22 cellular contexts compared by ENCODE assay signal in the genomic region with DNA sequence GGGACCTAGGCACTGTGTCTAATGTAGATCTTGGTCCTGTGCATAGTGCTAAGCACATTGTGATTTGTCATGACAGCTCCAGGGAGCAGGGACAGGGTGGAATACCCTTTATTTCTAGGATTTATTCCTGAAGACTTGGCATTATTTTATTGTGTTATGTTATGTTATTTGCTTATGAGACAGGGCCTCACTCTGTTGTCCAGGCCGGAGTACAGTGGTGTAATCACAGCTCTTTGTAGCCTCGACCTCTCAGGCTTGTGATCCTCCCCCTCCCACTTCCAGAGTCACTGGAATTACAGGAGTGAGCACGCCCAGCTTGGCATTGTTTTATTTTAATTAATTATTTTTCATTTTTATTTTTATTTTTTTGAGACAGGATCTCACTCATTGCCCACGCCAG. TPM values are rescaled to one million over a fixed set of nuclear protein-coding genes. Genes with fewer than 3 reads are reported as not detected.
A peak's percentile ranks its signal among the peaks of the same experiment; 100 is the strongest.
DNase-seq lines count a peak whose midpoint lies in the region; ATAC-seq, FAIRE-seq and TF ChIP-seq lines count a peak whose summit lies in the region.
"Had no signal": no experiment of that assay in that cellular context is flagged by ENCODE, and none has a peak within 500 bp of the region (broad histone marks: within the 10 kb centered on the region; RNA-seq: fewer than 3 reads in every experiment).

No MANE protein-coding gene starts in this region.

- WGBS in HepG2 (ENCODE audit: low lambda C conversion rate): 2% methylated on average over 4 of the region's 4 CpGs
- 67% methylated on average over 3 of the region's 4 CpGs for WGBS in right lobe of liver (ENCODE audit: insufficient coverage, low coverage, low lambda C conversion rate, missing lambda C conversion rate)
- 54 to 62% methylated on average over 4 of the region's 4 CpGs for WGBS in esophagus squamous epithelium, 2 donors

- CTCF ChIA-PET in HepG2 (lab: Yijun Ruan, JAX; ENCODE audit: low intra/inter-chr PET ratio, low total read pairs): no interaction called here

- H3K4me1 ChIP-seq in HepG2 (ENCODE audit: insufficient read depth, low read length) (peaks cover 57% of the 10 kb centered on the region), right lobe of liver (peaks cover 0 to 9% (median 0%) of the 10 kb centered on the region in 4 donors), esophagus squamous epithelium (peaks cover 4 to 34% (median 8%) of the 10 kb centered on the region in 3 donors), mucosa of rectum (ENCODE audit: control insufficient read depth in 2 of 2, insufficient read depth in 2 of 2, low read length in 2 of 2) (peaks cover 14 to 18% of the 10 kb centered on the region in 2 donors), kidney (ENCODE audit: control insufficient read depth in 1 of 2, insufficient read depth in 1 of 2, low read depth in 1 of 2, low read length in 2 of 2) (peaks cover 0 to 6% of the 10 kb centered on the region in 2 donors)
- H3K4me1 ChIP-seq: Caco-2 had no signal

- peaks cover 4 to 11% of the 10 kb centered on the region in 2 experiments; a peak in 3 of 5 replicates for H3K27me3 ChIP-seq in HepG2 (ENCODE audit: control insufficient read depth in 1 of 2, insufficient read depth in 2 of 2, low read length in 2 of 2)
- no peaks in the 10 kb centered on the region for H3K27me3 ChIP-seq in right lobe of liver
- peaks cover 0 to 1% (median 0%) of the 10 kb centered on the region in 4 donors for H3K27me3 ChIP-seq in esophagus squamous epithelium
- no peaks in the 10 kb centered on the region for H3K27me3 ChIP-seq in mucosa of rectum (ENCODE audit: control insufficient read depth in 2 of 2, insufficient read depth in 2 of 2, low read length in 2 of 2)
- H3K27me3 ChIP-seq: BLaER1 had no signal

- H3K27ac ChIP-seq in HepG2 (ENCODE audit: extremely low read length, insufficient read depth, low read length) (no peak overlapping the region), right lobe of liver (no peak overlapping the region), esophagus squamous epithelium (peak overlapping the region in 3 of 4 donors; percentile 22 to 76 (median 49)), mucosa of rectum (ENCODE audit: low read depth in 2 of 2, low read length in 2 of 2) (peak overlapping the region; percentile 79 to 86), kidney (ENCODE audit: low read depth in 2 of 2, low read length in 2 of 2) (no peak overlapping the region)
- H3K27ac ChIP-seq: 22Rv1, BLaER1, C4-2B had no signal

- FAIRE-seq in HepG2 (lab: Jason Lieb, UNC) (no peak), kidney (lab: Jason Lieb, UNC) (no peak)
- FAIRE-seq: A204.1, G401.6, GM12892, H54 had no signal

- peak overlapping the region; percentile 55 for H3K4me2 ChIP-seq in HepG2 (ENCODE audit: low read depth, low read length)
- H3K4me2 ChIP-seq: BLaER1 had no signal

- no peaks in the 10 kb centered on the region for H4K20me1 ChIP-seq in HepG2 (ENCODE audit: insufficient read depth, low read length)
- H4K20me1 ChIP-seq: BLaER1 had no signal

- TF ChIP-seq EP300 in HepG2 (IDR thresholded peaks at IDR 0.05; ENCODE audit: low read depth in 2 of 2, low read length in 2 of 2) (no peak), HepG2 (CRISPR knock-in tag; IDR thresholded peaks at IDR 0.05; ENCODE audit: borderline replicate concordance) (no peak)

- no peak overlapping the region for H2AFZ ChIP-seq in HepG2 (ENCODE audit: low read length)

- no peak for TF ChIP-seq CTCF in HepG2 (CRISPR knock-in tag; IDR thresholded peaks at IDR 0.05)
- TF ChIP-seq CTCF in right lobe of liver (IDR thresholded peaks at IDR 0.05): no peak
- TF ChIP-seq CTCF in esophagus squamous epithelium (IDR thresholded peaks at IDR 0.05): no peak
- no peak for TF ChIP-seq CTCF in kidney (IDR thresholded peaks at IDR 0.05; ENCODE audit: borderline replicate concordance, extremely low read depth, insufficient read depth)

- no peaks in the 10 kb centered on the region for H3K9me3 ChIP-seq in HepG2 (ENCODE audit: low read length)
- H3K9me3 ChIP-seq in right lobe of liver: no peaks in the 10 kb centered on the region
- H3K9me3 ChIP-seq in esophagus squamous epithelium: no peaks in the 10 kb centered on the region
- H3K9me3 ChIP-seq in mucosa of rectum (ENCODE audit: control insufficient read depth in 2 of 2, low read length in 2 of 2): no peaks in the 10 kb centered on the region
- H3K9me3 ChIP-seq in kidney (ENCODE audit: control insufficient read depth in 1 of 2, low read length in 2 of 2): no peaks in the 10 kb centered on the region
- H3K9me3 ChIP-seq: BLaER1, Caco-2 had no signal

- H3K4me3 ChIP-seq in HepG2 (replicated peaks in 1 of 3; ENCODE audit: insufficient read depth in 1 of 3, low read depth in 2 of 3, low read length in 3 of 3): peak overlapping the region in 1 of 3 experiments; percentile 18; a peak in 2 of 6 replicates
- no peak overlapping the region for H3K4me3 ChIP-seq in right lobe of liver
- H3K4me3 ChIP-seq in esophagus squamous epithelium: no peak overlapping the region
- no peak overlapping the region for H3K4me3 ChIP-seq in mucosa of rectum (ENCODE audit: low read length in 2 of 2)
- no peak overlapping the region for H3K4me3 ChIP-seq in kidney (ENCODE audit: low read length in 2 of 2)
- H3K4me3 ChIP-seq: BLaER1 had no signal

- in situ Hi-C loops in HepG2 (cut with HindIII; ENCODE audit: extremely low pct_ligation_motif_present, low pct_unique_long_range_greater_than_20kb): no loop called here

- ATAC-seq in HepG2 (no peak), right lobe of liver (no peak), HG03045 (IDR thresholded peaks at IDR 0.05; ENCODE audit: unreplicated experiment) (no peak)
- ATAC-seq: CD8-positive, alpha-beta T cell; HCT116 had no signal

- H3K36me3 ChIP-seq in HepG2 (replicated peaks in 1 of 2; ENCODE audit: control insufficient read depth in 1 of 2, insufficient read depth in 2 of 2, low read length in 2 of 2) (no peaks in the 10 kb centered on the region), right lobe of liver (no peaks in the 10 kb centered on the region), esophagus squamous epithelium (no peaks in the 10 kb centered on the region), mucosa of rectum (ENCODE audit: control insufficient read depth in 2 of 2, insufficient read depth in 2 of 2, low read length in 2 of 2) (no peaks in the 10 kb centered on the region), kidney (ENCODE audit: control insufficient read depth in 1 of 2, insufficient read depth in 2 of 2, low read length in 2 of 2) (no peaks in the 10 kb centered on the region)
- H3K36me3 ChIP-seq: BLaER1 had no signal

- intact Hi-C loops in HepG2 (cut with micrococcal nuclease; ENCODE audit: unreplicated experiment): no loop called here
- intact Hi-C loops in right lobe of liver (cut with DNase I): loop anchor here in 1 of 2 donors (10.0 kb wide), 1 partner anchor 109 kb away; no protein-coding TSS in a partner anchor
- intact Hi-C loops in esophagus squamous epithelium (cut with DNase I): loop anchor here (10.0 kb wide), 2 partner anchors 89 to 121 kb away; no protein-coding TSS in a partner anchor
- intact Hi-C loops in kidney (cut with DNase I): no loop called here

- H3K9ac ChIP-seq in HepG2 (ENCODE audit: insufficient read depth, low read depth, low read length): peak overlapping the region; percentile 16; the same call in 1 of the 2 replicates
- H3K9ac ChIP-seq in mucosa of rectum (ENCODE audit: low read depth in 1 of 2, low read length in 2 of 2): peak overlapping the region; percentile 24 to 41
- H3K9ac ChIP-seq in kidney (ENCODE audit: low read length in 2 of 2): no peak overlapping the region
- H3K9ac ChIP-seq: BLaER1 had no signal

- POLR2A ChIA-PET in HepG2 (lab: Yijun Ruan, JAX): interaction anchor here (1.2 kb wide), 1 partner anchor 15 kb away, joined by 3 read pairs; no protein-coding TSS in a partner anchor

- DNase-seq in HepG2 (ENCODE audit: low spot score) (no peak), right lobe of liver (no peak), esophagus squamous epithelium (lab: John Stamatoyannopoulos, UW) (no peak), globus pallidus (ENCODE audit: low spot score) (no peak), kidney (no peak)
- no peak for DNase-seq in activated CD4-positive, alpha-beta T cell treated with anti-CD3 and anti-CD28 coated beads, Interleukin-2, amount 50 U/mL, for 1 hour
- DNase-seq: Caco-2; CD4-positive, CD25-positive, alpha-beta regulatory T cell; CD8-positive, alpha-beta T cell; DMS153; DND-41; GOT3 had no signal

- BruUV-seq in HepG2 (replicated peaks; lab: Mats Ljungman, UMichigan): no TSS peak

- no peaks in the 10 kb centered on the region for H3K79me2 ChIP-seq in HepG2 (ENCODE audit: insufficient read depth, low read length)

- no peak for TF ChIP-seq RAD21 in HepG2 (CRISPR knock-in tag; IDR thresholded peaks at IDR 0.05)

- TF ChIP-seq POLR2A in HepG2 (IDR thresholded peaks at IDR 0.05; ENCODE audit: insufficient read depth in 1 of 2, low read depth in 2 of 2, low read length in 2 of 2) (no peak), right lobe of liver (IDR thresholded peaks at IDR 0.05) (no peak), esophagus squamous epithelium (IDR thresholded peaks at IDR 0.05) (no peak)

RNA-seq across cellular contexts. Expression of gene USP7, which starts 40.5 kb away (rescaled TPM):
- 173 and 177 TPM in 2 replicates for total RNA-seq in HepG2 (2016; rRNA removed; fragmentation: Illumina TruSeq; extraction: Trizol)
- 42.2 and 47.1 TPM in 2 replicates for total RNA-seq in HepG2 (2016; cell fraction: cytosol; rRNA removed; fragmentation: Illumina TruSeq; extraction: Trizol; ENCODE audit: low read depth)
- total RNA-seq in HepG2 (2016; cell fraction: insoluble cytoplasmic fraction; rRNA removed; fragmentation: Illumina TruSeq; extraction: Trizol): 166 and 185 TPM in 2 replicates
- total RNA-seq in HepG2 (2016; cell fraction: membrane; rRNA removed; fragmentation: Illumina TruSeq; extraction: Trizol): 53.5 and 58.7 TPM in 2 replicates
- 231 and 239 TPM in 2 replicates for total RNA-seq in HepG2 (2016; cell fraction: nucleus; rRNA removed; fragmentation: Illumina TruSeq; extraction: Trizol)
- polyA plus RNA-seq in HepG2 (2011; rRNA removed): 52.5 and 58.4 TPM in 2 replicates
- 16.6 and 26.6 TPM in 2 replicates for polyA plus RNA-seq in HepG2 (2011; cell fraction: cytosol; rRNA removed)
- 77.7 and 102 TPM in 2 replicates for polyA plus RNA-seq in HepG2 (2011; cell fraction: nucleus; rRNA removed)
- 151 and 152 TPM in 2 replicates for polyA plus RNA-seq in HepG2 (2012)
- polyA plus RNA-seq in HepG2 (2016; cell fraction: cytosol; fragmentation: Illumina TruSeq; extraction: Trizol; ENCODE audit: low read depth): 5.3 and 6.8 TPM in 2 replicates
- polyA plus RNA-seq in HepG2 (2016; cell fraction: insoluble cytoplasmic fraction; fragmentation: Illumina TruSeq; extraction: Trizol; ENCODE audit: low read depth): 200 and 216 TPM in 2 replicates
- polyA plus RNA-seq in HepG2 (2016; cell fraction: membrane; fragmentation: Illumina TruSeq; extraction: Trizol; ENCODE audit: low read depth): 18.6 and 26.0 TPM in 2 replicates
- polyA plus RNA-seq in HepG2 (2016; cell fraction: nucleus; fragmentation: Illumina TruSeq; extraction: Trizol; ENCODE audit: insufficient read depth, low read depth): 243 and 249 TPM in 2 replicates
- 135 and 250 TPM in 2 replicates for polyA minus RNA-seq in HepG2 (2011; rRNA and poly(A)+ RNA removed; ENCODE audit: low replicate concordance)
- 49.2 and 87.1 TPM in 2 replicates for polyA minus RNA-seq in HepG2 (2011; cell fraction: cytosol; rRNA and poly(A)+ RNA removed)
- polyA minus RNA-seq in HepG2 (2011; cell fraction: nucleus; rRNA and poly(A)+ RNA removed): 329 and 403 TPM in 2 replicates
- total RNA-seq in right lobe of liver: 10 to 100 TPM; 46.8 to 55.8 (median 49.1) TPM
- 100 to 1,000 TPM in 2 of 4 donors, 10 to 100 TPM in 2; 62.5 to 109 (median 89.1) TPM for total RNA-seq in esophagus squamous epithelium
- total RNA-seq in kidney: 92.0 TPM
- polyA plus RNA-seq in kidney (ENCODE audit: insufficient read depth, low read depth, low replicate concordance): 26.7 TPM

Comparison
In these comparisons a context has a peak if more than half of its experiments do, and no peak if none do; other contexts are left out.
1. H3K27ac ChIP-seq: peak in esophagus squamous epithelium (3 of 4) and mucosa of rectum (2 of 2); none in HepG2 (single experiment), right lobe of liver (0 of 3) and kidney (0 of 2).
2. H3K9ac ChIP-seq: peak in HepG2 (single experiment) and mucosa of rectum (2 of 2); none in kidney (0 of 2).